In genomic region chr2:27799646-27800010, GRCh38 we compare ENCODE assay signal across 13 cellular contexts. TPM values are rescaled to one million over a fixed set of nuclear protein-coding genes. Genes with fewer than 3 reads are reported as not detected.
DNase-seq lines count a peak whose midpoint lies in the region; ATAC-seq, FAIRE-seq and TF ChIP-seq lines count a peak whose summit lies in the region.
"Had no signal": no experiment of that assay in that cellular context is flagged by ENCODE, and none has a peak within 500 bp of the region (broad histone marks: within the 10 kb centered on the region; RNA-seq: fewer than 3 reads in every experiment).

No MANE protein-coding gene starts in this region.

- H3K4me3 Mint-ChIP-seq in astrocyte (ENCODE audit: unreplicated experiment), result peak overlapping the region; percentile 51
- H3K4me3 Mint-ChIP-seq: activated CD4-positive, alpha-beta T cell treated with anti-CD3 and anti-CD28 coated beads for 36 hours; effector memory CD8-positive, alpha-beta T cell had no signal

- no peak for TF ChIP-seq RAD21 in HCT116 (IDR thresholded peaks at IDR 0.05; ENCODE audit: low read depth)

- H2AFZ ChIP-seq in HCT116 (ENCODE audit: low read depth, low read length, poor library complexity, severe bottlenecking) (no peak overlapping the region), astrocyte (ENCODE audit: low read depth, low read length) (peak overlapping the region; percentile 47)

- H3K27me3 Mint-ChIP-seq in astrocyte (ENCODE audit: low read depth, unreplicated experiment), result no peaks in the 10 kb centered on the region
- H3K27me3 Mint-ChIP-seq: activated CD4-positive, alpha-beta T cell treated with anti-CD3 and anti-CD28 coated beads for 36 hours; effector memory CD8-positive, alpha-beta T cell had no signal

- 71% methylated on average over 4 of the region's 4 CpGs for WGBS in suprapubic skin

- H3K79me2 ChIP-seq in HCT116 (ENCODE audit: insufficient read depth, low read length) (no peaks in the 10 kb centered on the region), astrocyte (ENCODE audit: insufficient read depth, low read length) (no peaks in the 10 kb centered on the region)

- H3K9ac ChIP-seq in HCT116 (ENCODE audit: low read length) (peak overlapping the region; percentile 45), astrocyte (ENCODE audit: low read length) (peak overlapping the region; percentile 76)

- no peaks in the 10 kb centered on the region for H3K36me3 ChIP-seq in HCT116 (ENCODE audit: control insufficient read depth in 1 of 2, insufficient read depth in 2 of 2, low read length in 2 of 2)
- no peaks in the 10 kb centered on the region for H3K36me3 ChIP-seq in astrocyte (ENCODE audit: insufficient read depth, low read length)
- no peaks in the 10 kb centered on the region for H3K36me3 ChIP-seq in suprapubic skin
- H3K36me3 ChIP-seq in WERI-Rb-1, result no peaks in the 10 kb centered on the region
- H3K36me3 ChIP-seq: pancreas had no signal

- H4K20me1 ChIP-seq in HCT116 (ENCODE audit: insufficient read depth) (no peaks in the 10 kb centered on the region), astrocyte (ENCODE audit: insufficient read depth, low read length) (no peaks in the 10 kb centered on the region)

- RAD21 ChIA-PET in HCT116 (lab: Charles Lee; ENCODE audit: low non-redundant PET in 1 of 2, low total read pairs in 2 of 2, uncharacterized antibody in 2 of 2, unreplicated experiment in 2 of 2), result interaction anchor here in 1 of 2 experiments (0.6 kb wide), 1 partner anchor 596 kb away, joined by 8 read pairs; no protein-coding TSS in a partner anchor

- H3K4me3 ChIP-seq in HCT116 (replicated peaks in 1 of 2; ENCODE audit: low read depth in 1 of 2, low read length in 2 of 2), result peak overlapping the region in 1 of 2 experiments; percentile 35; a peak in 2 of 4 replicates
- H3K4me3 ChIP-seq in astrocyte (ENCODE audit: insufficient read depth, low read depth, low read length), result no peak overlapping the region
- no peak overlapping the region for H3K4me3 ChIP-seq in suprapubic skin
- H3K4me3 ChIP-seq in WERI-Rb-1 (ENCODE audit: low read depth, low read length), result no peak overlapping the region
- H3K4me3 ChIP-seq: pancreas had no signal

- H3K27me3 ChIP-seq in HCT116 (ENCODE audit: insufficient read depth, low read length) (no peaks in the 10 kb centered on the region), astrocyte (ENCODE audit: insufficient read depth, low read length) (no peaks in the 10 kb centered on the region), suprapubic skin (no peaks in the 10 kb centered on the region), WERI-Rb-1 (ENCODE audit: insufficient read depth, low read depth, severe bottlenecking) (no peaks in the 10 kb centered on the region)
- H3K27me3 ChIP-seq: pancreas had no signal

- peak overlapping the region; percentile 100 for H3K27ac Mint-ChIP-seq in astrocyte (ENCODE audit: unreplicated experiment)
- H3K27ac Mint-ChIP-seq: activated CD4-positive, alpha-beta T cell treated with anti-CD3 and anti-CD28 coated beads for 36 hours; effector memory CD8-positive, alpha-beta T cell had no signal

- H3K36me3 Mint-ChIP-seq in astrocyte (ENCODE audit: low read depth, unreplicated experiment), result peaks cover 2% of the 10 kb centered on the region

- no peak for TF ChIP-seq POLR2A in HCT116 (IDR thresholded peaks at IDR 0.05; ENCODE audit: borderline replicate concordance, extremely low read depth, insufficient read depth, insufficient read length)
- no peak for TF ChIP-seq POLR2A in suprapubic skin (IDR thresholded peaks at IDR 0.05)

- no peaks in the 10 kb centered on the region for H3K9me3 ChIP-seq in HCT116 (ENCODE audit: control insufficient read depth in 1 of 2, insufficient read depth in 1 of 2, low read depth in 1 of 2, low read length in 2 of 2)
- H3K9me3 ChIP-seq in astrocyte (ENCODE audit: insufficient read depth, low read depth, low read length), result no peaks in the 10 kb centered on the region
- H3K9me3 ChIP-seq in suprapubic skin, result no peaks in the 10 kb centered on the region
- no peaks in the 10 kb centered on the region for H3K9me3 ChIP-seq in WERI-Rb-1 (ENCODE audit: severe bottlenecking)
- H3K9me3 ChIP-seq: pancreas had no signal

- ATAC-seq in HCT116 (peak; percentile 59), HG03045 (IDR thresholded peaks at IDR 0.05; ENCODE audit: unreplicated experiment) (no peak)
- ATAC-seq: activated CD4-positive, alpha-beta T cell treated with anti-CD3 and anti-CD28 coated beads for 36 hours; effector memory CD8-positive, alpha-beta T cell had no signal

- no peak for TF ChIP-seq CTCF in HCT116 (IDR thresholded peaks at IDR 0.05 in 2 of 3, conservative IDR thresholded peaks at IDR 0.05 in 1 of 3; ENCODE audit: borderline replicate concordance in 1 of 3, insufficient read depth in 1 of 3, low read depth in 2 of 3, low read length in 2 of 3)
- no peak for TF ChIP-seq CTCF in astrocyte (IDR thresholded peaks at IDR 0.05; ENCODE audit: insufficient read depth, low read depth, low read length)
- no peak for TF ChIP-seq CTCF in suprapubic skin (IDR thresholded peaks at IDR 0.05)
- no peak for TF ChIP-seq CTCF in WERI-Rb-1 (IDR thresholded peaks at IDR 0.05; ENCODE audit: low read depth, low read length)

- FAIRE-seq in astrocyte (lab: Jason Lieb, UNC), result peak; percentile 34
- FAIRE-seq: pancreas had no signal

- DNase-seq in HCT116 (ENCODE audit: low read depth, low spot score), result no peak
- DNase-seq in astrocyte (ENCODE audit: low read depth), result no peak
- peak; percentile 95 for DNase-seq in kidney tubule cell (ENCODE audit: low spot score)
- DNase-seq in suprapubic skin (ENCODE audit: low spot score in 2 of 2), result no peak
- DNase-seq in NCI-H446 treated with DMSO at 0.1 percent for 48 hours (lab: John Stamatoyannopoulos, UW), result no peak
- DNase-seq in SKM-1 treated with dmso at 0.1 percent for 144 hours (lab: John Stamatoyannopoulos, UW; ENCODE audit: unreplicated experiment), result no peak
- DNase-seq in WERI-Rb-1, result no peak
- DNase-seq: activated CD4-positive, alpha-beta T cell treated with anti-CD3 and anti-CD28 coated beads for 36 hours; activated gamma-delta T cell treated with Interleukin-2 at 50 U/mL for 16 hours; effector memory CD8-positive, alpha-beta T cell; NCI-H2081 had no signal

- peaks cover 20 to 66% of the 10 kb centered on the region in 2 experiments for H3K4me1 ChIP-seq in HCT116 (ENCODE audit: control insufficient read depth in 1 of 2, insufficient read depth in 2 of 2, low read length in 2 of 2)
- H3K4me1 ChIP-seq in astrocyte (ENCODE audit: insufficient read depth, low read length), result peaks cover 35% of the 10 kb centered on the region
- H3K4me1 ChIP-seq in suprapubic skin, result peaks cover 8% of the 10 kb centered on the region
- H3K4me1 ChIP-seq: pancreas had no signal

- H3K4me2 ChIP-seq in HCT116 (ENCODE audit: low read length), result peak overlapping the region; percentile 69
- peak overlapping the region; percentile 52 for H3K4me2 ChIP-seq in astrocyte (ENCODE audit: low read length)

- peaks cover 66% of the 10 kb centered on the region for H3K4me1 Mint-ChIP-seq in astrocyte (ENCODE audit: low read depth, unreplicated experiment)
- H3K4me1 Mint-ChIP-seq: activated CD4-positive, alpha-beta T cell treated with anti-CD3 and anti-CD28 coated beads for 36 hours had no signal

- intact Hi-C loops in HCT116 (cut with micrococcal nuclease), result no loop called here

- peaks cover 3% of the 10 kb centered on the region for H3K9me3 Mint-ChIP-seq in astrocyte (ENCODE audit: unreplicated experiment)
- H3K9me3 Mint-ChIP-seq: effector memory CD8-positive, alpha-beta T cell had no signal

- POLR2A ChIA-PET in HCT116 (lab: Charles Lee), result no interaction called here

- H3K27ac ChIP-seq in HCT116 (ENCODE audit: low read depth, low read length) (peak overlapping the region; percentile 81), astrocyte (ENCODE audit: low read depth, low read length) (peak overlapping the region; percentile 95), suprapubic skin (peak overlapping the region; percentile 81), WERI-Rb-1 (no peak overlapping the region)

- H3K9me2 ChIP-seq in HCT116 (ENCODE audit: insufficient read depth), result no peaks in the 10 kb centered on the region

- no peak for TF ChIP-seq EP300 in suprapubic skin (IDR thresholded peaks at IDR 0.05)

- BruUV-seq in HCT116 (replicated peaks; lab: Mats Ljungman, UMichigan), result no TSS peak

- CTCF ChIA-PET in HCT116 (lab: Charles Lee), result interaction anchor here (1.3 kb wide), 1 partner anchor 10 kb away, joined by 3 read pairs; no protein-coding TSS in a partner anchor

TF ChIP-seq in HCT116, 20 proteins besides CTCF, POLR2A, EP300 and RAD21 (continues in another document):
- TF ChIP-seq YY1 (IDR thresholded peaks at IDR 0.05; ENCODE audit: extremely low read depth, insufficient replicate concordance, low read depth, low read length), result no peak
- no peak for TF ChIP-seq CBX3 (IDR thresholded peaks at IDR 0.05; ENCODE audit: low read depth)
- no peak for TF ChIP-seq POLR2AphosphoS5 (IDR thresholded peaks at IDR 0.05; ENCODE audit: low read depth, low read length)
- no peak for TF ChIP-seq ZNF274 (IDR thresholded peaks at IDR 0.05; ENCODE audit: low read depth, low read length)
- no peak for TF ChIP-seq EZH2phosphoT487 (IDR thresholded peaks at IDR 0.05; ENCODE audit: borderline replicate concordance)
- no peak for TF ChIP-seq SP1 (IDR thresholded peaks at IDR 0.05; ENCODE audit: low read depth)
- no peak for TF ChIP-seq JUND (IDR thresholded peaks at IDR 0.05)
- no peak for TF ChIP-seq EGR1 (IDR thresholded peaks at IDR 0.05; ENCODE audit: low read depth)
- no peak for TF ChIP-seq FOSL1 (IDR thresholded peaks at IDR 0.05; ENCODE audit: low read depth)
- no peak for TF ChIP-seq CEBPB (IDR thresholded peaks at IDR 0.05; ENCODE audit: low read depth)

RNA-seq across cellular contexts. Expression of gene MRPL33, which starts 28.1 kb away (rescaled TPM):
- 66.3 TPM for total RNA-seq in HCT116 (2021; ENCODE audit: unreplicated experiment)
- 26.1 and 35.9 TPM in 2 replicates for polyA plus RNA-seq in HCT116 (2012)
- total RNA-seq in astrocyte, result 80.7 and 85.3 TPM in 2 replicates
- 10 to 100 TPM; 30.7 to 82.2 (median 56.3) TPM for total RNA-seq in suprapubic skin
